Comparison of ENCODE assay signal across 17 cellular contexts in genomic region chr4:128512767-128513322, GRCh38.
DNase-seq lines count a peak whose midpoint lies in the region; ATAC-seq, FAIRE-seq and TF ChIP-seq lines count a peak whose summit lies in the region.
"Had no signal": no experiment of that assay in that cellular context is flagged by ENCODE, and none has a peak within 500 bp of the region (broad histone marks: within the 10 kb centered on the region; RNA-seq: fewer than 3 reads in every experiment).

No MANE protein-coding gene starts in this region.

- no peak for TF ChIP-seq EP300 in esophagus muscularis mucosa (IDR thresholded peaks at IDR 0.05)

- H3K9ac ChIP-seq in DND-41 (ENCODE audit: low read depth, low read length): no peak overlapping the region

- no peaks in the 10 kb centered on the region for H3K27me3 ChIP-seq in DND-41 (ENCODE audit: insufficient read depth, low read length, poor library complexity)
- H3K27me3 ChIP-seq in esophagus muscularis mucosa: no peaks in the 10 kb centered on the region
- H3K27me3 ChIP-seq in upper lobe of right lung: no peaks in the 10 kb centered on the region
- H3K27me3 ChIP-seq: gastroesophageal sphincter, uterus had no signal

- intact Hi-C loops in esophagus muscularis mucosa (cut with DNase I): no loop called here
- intact Hi-C loops in upper lobe of right lung (cut with DNase I): no loop called here

- H3K79me2 ChIP-seq in DND-41 (ENCODE audit: insufficient read depth, low read length): no peaks in the 10 kb centered on the region

- peak; percentile 33 for FAIRE-seq in HTR-8/SVneo (lab: Jason Lieb, UNC)

- H3K36me3 ChIP-seq in DND-41 (ENCODE audit: insufficient read depth, low read length) (no peaks in the 10 kb centered on the region), esophagus muscularis mucosa (no peaks in the 10 kb centered on the region), upper lobe of right lung (no peaks in the 10 kb centered on the region)
- H3K36me3 ChIP-seq: gastroesophageal sphincter, lower lobe of right lung, uterus had no signal

- H3K4me1 ChIP-seq in DND-41 (ENCODE audit: insufficient read depth, low read length) (peaks cover 14% of the 10 kb centered on the region), esophagus muscularis mucosa (peaks cover 6 to 10% (median 8%) of the 10 kb centered on the region in 4 donors), upper lobe of right lung (peaks cover 12% of the 10 kb centered on the region)

- H3K4me3 ChIP-seq in DND-41 (ENCODE audit: low read depth in 1 of 2, low read length in 2 of 2) (no peak overlapping the region), fibroblast of pulmonary artery (replicated peaks; ENCODE audit: low read depth, low read length) (no peak overlapping the region), esophagus muscularis mucosa (no peak overlapping the region), upper lobe of right lung (no peak overlapping the region)
- H3K4me3 ChIP-seq: gastroesophageal sphincter, lower lobe of right lung, uterus had no signal

- TF ChIP-seq CTCF in DND-41 (IDR thresholded peaks at IDR 0.05; ENCODE audit: borderline replicate concordance, extremely low read depth, low read length, poor library complexity, severe bottlenecking) (no peak), fibroblast of pulmonary artery (IDR thresholded peaks at IDR 0.05; ENCODE audit: low read length, missing control alignments) (no peak), esophagus muscularis mucosa (IDR thresholded peaks at IDR 0.05) (no peak), upper lobe of right lung (IDR thresholded peaks at IDR 0.05) (no peak)

- ATAC-seq in DND-41 (ENCODE audit: insufficient read depth, low read depth) (peak; percentile 42), GM19463 (IDR thresholded peaks at IDR 0.05; ENCODE audit: unreplicated experiment) (no peak), upper lobe of right lung (no peak)
- ATAC-seq: activated T-cell treated with anti-CD3 and anti-CD28 coated beads, Interleukin-2, amount 50 U/mL, for 4 hours; gastroesophageal sphincter; lower lobe of right lung; naive thymus-derived CD4-positive, alpha-beta T cell; stimulated activated naive B cell treated with anti-CD40 and anti-IgM and Interleukin-4, amounts not matched to agents 10 μg/mL and 1 μg/mL and 100 μg/mL, for 72 hours had no signal

- no peak overlapping the region for H2AFZ ChIP-seq in DND-41 (ENCODE audit: low read depth, low read length)

- no peak overlapping the region for H3K4me2 ChIP-seq in DND-41 (ENCODE audit: insufficient read depth, low read length)

- no peak overlapping the region; the same call in 1 of the 2 replicates for H3K27ac ChIP-seq in DND-41 (ENCODE audit: low read length)
- no peak overlapping the region for H3K27ac ChIP-seq in esophagus muscularis mucosa (replicated peaks in 1 of 4)
- H3K27ac ChIP-seq in upper lobe of right lung: no peak overlapping the region
- H3K27ac ChIP-seq: gastroesophageal sphincter, lower lobe of right lung, RWPE1, uterus had no signal

- no peaks in the 10 kb centered on the region for H4K20me1 ChIP-seq in DND-41 (ENCODE audit: insufficient read depth, low read length)

- no peak for TF ChIP-seq POLR2A in esophagus muscularis mucosa (IDR thresholded peaks at IDR 0.05; ENCODE audit: low read depth)

- H3K9me3 ChIP-seq in DND-41 (ENCODE audit: insufficient read depth, low read length, severe bottlenecking): peaks cover 6% of the 10 kb centered on the region
- no peaks in the 10 kb centered on the region for H3K9me3 ChIP-seq in esophagus muscularis mucosa
- H3K9me3 ChIP-seq in upper lobe of right lung: no peaks in the 10 kb centered on the region
- H3K9me3 ChIP-seq: gastroesophageal sphincter, lower lobe of right lung, uterus had no signal

- DNase-seq in DND-41 (peak; percentile 8), HTR-8/SVneo (ENCODE audit: insufficient read length, low spot score) (no peak), RPMI7951 (ENCODE audit: low read depth) (peak; percentile 44), fibroblast of pulmonary artery (ENCODE audit: low read depth) (peak; percentile 33), esophagus muscularis mucosa (ENCODE audit: extremely low spot score) (no peak), upper lobe of right lung (no peak), cortex of kidney (lab: John Stamatoyannopoulos, UW) (no peak)
- DNase-seq: activated CD4-positive, alpha-beta T cell treated with anti-CD3 and anti-CD28 coated beads, Interleukin-2, amount 50 U/mL, for 1 hour; activated T-cell treated with anti-CD3 and anti-CD28 coated beads, Interleukin-2, amount 50 U/mL, for 4 hours; lower lobe of right lung; naive thymus-derived CD4-positive, alpha-beta T cell; NCI-H748 treated with DMSO at 0.1 percent for 48 hours; stimulated activated naive B cell treated with anti-CD40 and anti-IgM and Interleukin-4, amounts not matched to agents 10 μg/mL and 1 μg/mL and 100 μg/mL, for 72 hours; uterus had no signal

Comparison
In these comparisons a context has a peak if more than half of its experiments do, and no peak if none do; other contexts are left out.
1. DNase-seq: peak in DND-41 (single experiment), RPMI7951 (single experiment) and fibroblast of pulmonary artery (single experiment); none in HTR-8/SVneo (single experiment), esophagus muscularis mucosa (single experiment), upper lobe of right lung (single experiment) and cortex of kidney (single experiment).